9 cellular contexts compared by ENCODE assay signal in the genomic region with DNA sequence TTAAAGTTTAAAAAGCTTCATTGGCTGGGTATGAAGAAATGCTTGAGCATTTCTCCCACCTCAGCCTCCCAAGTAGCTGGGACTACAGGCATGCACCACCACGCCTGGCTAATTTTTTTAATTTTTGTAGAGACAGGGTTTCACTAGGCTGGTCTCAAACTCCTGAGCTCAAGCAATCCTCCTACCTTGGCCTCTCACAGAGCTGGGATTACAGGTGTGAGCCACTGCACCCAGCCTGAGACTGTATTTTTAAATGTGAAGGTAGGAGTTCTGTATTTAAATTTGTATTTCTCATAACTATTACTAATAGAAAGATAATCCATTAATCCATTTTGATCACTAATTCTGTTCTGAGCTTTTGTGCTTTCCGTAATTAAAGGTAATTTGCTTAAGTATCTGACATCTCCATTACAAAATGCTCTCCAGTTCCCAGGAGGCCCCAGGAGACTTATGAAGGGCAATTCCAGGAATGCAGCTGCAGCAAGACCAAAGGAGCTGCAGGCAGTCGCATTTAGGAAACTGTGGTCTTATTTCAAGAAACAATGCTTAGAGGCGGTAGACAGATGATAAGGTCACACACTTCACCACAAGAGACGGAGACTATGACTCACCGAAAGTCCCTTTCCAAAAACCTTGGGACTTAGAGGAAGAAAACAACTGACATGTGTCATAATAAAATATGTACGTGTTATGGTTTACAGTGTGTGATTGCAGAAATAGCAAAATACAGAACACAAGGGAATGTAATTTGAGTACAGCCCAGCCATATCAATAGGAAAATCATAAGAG. TPM values are rescaled to one million over a fixed set of nuclear protein-coding genes. Genes with fewer than 3 reads are reported as not detected.
DNase-seq lines count a peak whose midpoint lies in the region; ATAC-seq, FAIRE-seq and TF ChIP-seq lines count a peak whose summit lies in the region.
"Had no signal": no experiment of that assay in that cellular context is flagged by ENCODE, and none has a peak within 500 bp of the region (broad histone marks: within the 10 kb centered on the region; RNA-seq: fewer than 3 reads in every experiment).

No MANE protein-coding gene starts in this region.

- no peak overlapping the region for H3K4me3 ChIP-seq in K562
- no peak overlapping the region for H3K4me3 ChIP-seq in lung
- no peak overlapping the region for H3K4me3 ChIP-seq in subcutaneous abdominal adipose tissue (ENCODE audit: low read depth in 1 of 5, low read length in 5 of 5)

- peak; percentile 94 for FAIRE-seq in K562 (lab: Jason Lieb, UNC)

- no peaks in the 10 kb centered on the region for H3K9me1 ChIP-seq in K562 (ENCODE audit: control insufficient read depth, insufficient read depth, low read length)

- intact Hi-C loops in K562 (cut with micrococcal nuclease) (loop anchor here (1.0 kb wide), 1 partner anchor 34 kb away; a partner anchor contains a TSS), posterior vena cava (cut with DNase I) (no loop called here)

- in situ Hi-C loops in K562 (cut with MboI): loop anchor here (10.0 kb wide), 1 partner anchor 465 kb away; no protein-coding TSS in a partner anchor

- ATAC-seq in GM21390 (IDR thresholded peaks at IDR 0.05; ENCODE audit: unreplicated experiment): peak; percentile 83
- peak; percentile 85 to 96 (median 91) for ATAC-seq in T-cell (replicated peaks in 1 of 4)
- ATAC-seq in K562: peak; percentile 92
- ATAC-seq in lung (ENCODE audit: insufficient read depth, low FRiP score): peak; percentile 58

- no peaks in the 10 kb centered on the region for H4K20me1 ChIP-seq in K562 (replicated peaks; ENCODE audit: control insufficient read depth, insufficient read depth, low read length)

- no peak for TF ChIP-seq POLR2A in K562 (conservative IDR thresholded peaks at IDR 0.05)

- H3K27ac Mint-ChIP-seq in T-cell: peak overlapping the region; percentile 67 to 80

- TF ChIP-seq RAD21 in K562 (CRISPR knock-in tag; conservative IDR thresholded peaks at IDR 0.05 in 1 of 2, IDR thresholded peaks at IDR 0.05 in 1 of 2): peak; percentile 19 to 37; a peak in 2 of 4 replicates

- DNase-seq in D341Med (ENCODE audit: low spot score) (peak; percentile 62), HK-2 (ENCODE audit: unreplicated experiment) (peak; percentile 32), T-cell (peak in 32 of 34 experiments; percentile 7 to 68 (median 41)), K562 (ENCODE audit: extremely low read depth in 1 of 4, low spot score in 3 of 4) (peak; percentile 56 to 92 (median 70)), lung (ENCODE audit: low spot score) (no peak), posterior vena cava (ENCODE audit: low spot score) (no peak)

- H3K27me3 ChIP-seq in K562 (ENCODE audit: control insufficient read depth in 2 of 2, insufficient read depth in 2 of 2, low read length in 2 of 2): no peaks in the 10 kb centered on the region
- H3K27me3 ChIP-seq in lung (ENCODE audit: control insufficient read depth, insufficient read depth): no peaks in the 10 kb centered on the region
- H3K27me3 ChIP-seq in subcutaneous abdominal adipose tissue (ENCODE audit: control insufficient read depth in 5 of 5, insufficient read depth in 4 of 5, low read length in 5 of 5): no peaks in the 10 kb centered on the region

- H2AFZ ChIP-seq in K562 (ENCODE audit: low read depth, low read length): peak overlapping the region; percentile 18

- H3K4me1 ChIP-seq in K562 (replicated peaks in 1 of 2; ENCODE audit: control insufficient read depth in 2 of 2, insufficient read depth in 2 of 2, low read length in 2 of 2) (peaks cover 4 to 15% of the 10 kb centered on the region in 2 experiments), lung (ENCODE audit: control insufficient read depth in 2 of 2, insufficient read depth in 2 of 2, low read length in 2 of 2) (no peaks in the 10 kb centered on the region), subcutaneous abdominal adipose tissue (ENCODE audit: control insufficient read depth in 5 of 5, insufficient read depth in 5 of 5, low read length in 5 of 5) (peaks cover 2 to 12% (median 8%) of the 10 kb centered on the region in 5 donors)

- peak overlapping the region; percentile 45; the same call in 1 of the 3 replicates for H3K27ac ChIP-seq in K562 (ENCODE audit: extremely low read depth, low read depth, low read length)
- H3K27ac ChIP-seq in lung (ENCODE audit: low read depth in 1 of 2, low read length in 1 of 2): no peak overlapping the region
- H3K27ac ChIP-seq in subcutaneous abdominal adipose tissue (ENCODE audit: low read depth, low read length): peak overlapping the region; percentile 5
- H3K27ac ChIP-seq: VCaP had no signal

- no peaks in the 10 kb centered on the region for H3K27me3 Mint-ChIP-seq in T-cell

- 13% methylated on average over 7 of the region's 7 CpGs for WGBS in K562 (ENCODE audit: insufficient coverage, low coverage, missing lambda C conversion rate)
- 20 to 27% methylated on average over 7 of the region's 7 CpGs for WGBS in lung, 2 donors

- TF ChIP-seq EP300 in K562 (IDR thresholded peaks at IDR 0.05; ENCODE audit: low read length): peak; percentile 89

- CTCF ChIA-PET in T-cell (lab: Charles Lee): interaction anchor here (0.6 to 3.0 kb wide), 8 partner anchors 9 to 693 kb away, joined by 3 to 22 read pairs (median 3); no protein-coding TSS in a partner anchor
- CTCF ChIA-PET in K562 (lab: Yijun Ruan, JAX; ENCODE audit: low intra/inter-chr PET ratio): no interaction called here

- H3K36me3 Mint-ChIP-seq in T-cell: no peaks in the 10 kb centered on the region

- no TSS peak for BruUV-seq in K562 (replicated peaks; lab: Mats Ljungman, UMichigan)

- H3K9ac ChIP-seq in K562 (ENCODE audit: insufficient read depth in 1 of 2, low read depth in 2 of 2, low read length in 2 of 2): 0 out of 4 replicates have a peak overlapping the region, but pooled peaks of 1 of the 2 experiments have one; percentile 7
- no peak overlapping the region for H3K9ac ChIP-seq in subcutaneous abdominal adipose tissue (ENCODE audit: low read length in 5 of 5)

- H3K4me1 Mint-ChIP-seq in T-cell: peaks cover 16 to 58% (median 52%) of the 10 kb centered on the region in 3 donors

- no peaks in the 10 kb centered on the region for H3K79me2 ChIP-seq in K562 (ENCODE audit: control insufficient read depth, insufficient read depth, low read length)

- no peaks in the 10 kb centered on the region for H3K9me3 Mint-ChIP-seq in T-cell

- peak overlapping the region; percentile 1 to 54 (median 14) for H3K4me3 Mint-ChIP-seq in T-cell

- H3K9me3 ChIP-seq in K562 (replicated peaks; ENCODE audit: control insufficient read depth, insufficient read depth, low read depth, low read length) (no peaks in the 10 kb centered on the region), lung (ENCODE audit: control insufficient read depth in 2 of 2, insufficient read depth in 1 of 2, low read length in 1 of 2) (no peaks in the 10 kb centered on the region), subcutaneous abdominal adipose tissue (ENCODE audit: control insufficient read depth in 5 of 5, low read length in 5 of 5) (no peaks in the 10 kb centered on the region)

- H3K4me2 ChIP-seq in K562 (ENCODE audit: insufficient read depth, low read length): peak overlapping the region; percentile 43

- TF ChIP-seq CTCF in K562 (IDR thresholded peaks at IDR 0.05 in 2 of 3, conservative IDR thresholded peaks at IDR 0.05 in 1 of 3; ENCODE audit: insufficient read depth in 2 of 3, low read depth in 1 of 3, low read length in 3 of 3) (peak in 1 of 3 experiments; percentile 8; a peak in 1 of 6 replicates), lung (IDR thresholded peaks at IDR 0.05; ENCODE audit: control extremely low read depth, extremely low read depth) (no peak)

- POLR2A ChIA-PET in T-cell (lab: Charles Lee): interaction anchor here (0.6 to 0.7 kb wide), 2 partner anchors 30 to 544 kb away, joined by 3 read pairs; no protein-coding TSS in a partner anchor
- POLR2A ChIA-PET in K562 (lab: Yijun Ruan, JAX): interaction anchor here (0.6 to 1.2 kb wide), 2 partner anchors 9 to 748 kb away, joined by 3 to 4 read pairs; no protein-coding TSS in a partner anchor

- H3K36me3 ChIP-seq in K562 (ENCODE audit: control insufficient read depth, insufficient read depth, low read length): no peaks in the 10 kb centered on the region
- no peaks in the 10 kb centered on the region for H3K36me3 ChIP-seq in lung (ENCODE audit: control insufficient read depth in 2 of 2, insufficient read depth in 2 of 2, low read length in 2 of 2)
- no peaks in the 10 kb centered on the region for H3K36me3 ChIP-seq in subcutaneous abdominal adipose tissue (ENCODE audit: control insufficient read depth in 5 of 5, insufficient read depth in 5 of 5, low read length in 5 of 5)

RNA-seq across cellular contexts. Expression of a gene that starts 23.3 kb away (rescaled TPM):
- 10 to 100 TPM in 4 of 5 donors, 1 to 10 TPM in 1; 7.5 to 21.9 (median 15.6) TPM for total RNA-seq in T-cell
- total RNA-seq in K562 (2011; cell fraction: chromatin; rRNA removed; ENCODE audit: low replicate concordance): 15.3 and 52.6 TPM in 2 replicates
- 11.7 and 19.3 TPM in 2 replicates for total RNA-seq in K562 (2011; cell fraction: nucleolus; rRNA removed)
- 28.8 and 50.9 TPM in 2 replicates for total RNA-seq in K562 (2011; cell fraction: nucleoplasm; rRNA removed)
- 16.3 and 29.6 TPM in 2 replicates for total RNA-seq in K562 (2014; rRNA removed)
- total RNA-seq in K562 (2014; rRNA removed; fragmentation: Illumina TruSeq; extraction: Trizol): 28.5 and 30.1 TPM in 2 replicates
- total RNA-seq in K562 (2015; rRNA removed; fragmentation: Illumina TruSeq; extraction: Trizol): 28.1 and 29.5 TPM in 2 replicates
- total RNA-seq in K562 (2021): 15.2 and 17.9 TPM in 2 replicates
- polyA plus RNA-seq in K562 (2011; rRNA removed): 27.3 and 41.2 TPM in 2 replicates
- 5.7 and 11.3 TPM in 2 replicates for polyA plus RNA-seq in K562 (2011; cell fraction: cytosol; rRNA removed)
- polyA plus RNA-seq in K562 (2011; cell fraction: nucleus; rRNA removed): 23.0 and 30.6 TPM in 2 replicates
- 16.8 and 21.2 TPM in 2 replicates for polyA plus RNA-seq in K562 (2012)
- polyA plus RNA-seq in K562 (2014; fragmentation: Illumina TruSeq; extraction: Trizol): 23.4 and 27.4 TPM in 2 replicates
- 10 to 100 TPM; 60.6 to 63.4 TPM for polyA plus RNA-seq in K562 (2014; fragmentation: Nextera tagmentation; extraction: Ambion mirVana)
- polyA plus RNA-seq in K562 (2014; rRNA removed): 35.0 and 36.7 TPM in 2 replicates
- 37.4 and 49.6 TPM in 2 replicates for polyA minus RNA-seq in K562 (2011; rRNA and poly(A)+ RNA removed)
- 8.2 and 9.3 TPM in 2 replicates for polyA minus RNA-seq in K562 (2011; cell fraction: cytosol; rRNA and poly(A)+ RNA removed)
- 29.8 and 56.1 TPM in 2 replicates for polyA minus RNA-seq in K562 (2011; cell fraction: nucleus; rRNA and poly(A)+ RNA removed)
- 10 to 100 TPM; 15.4 to 31.7 TPM for total RNA-seq in lung
- polyA plus RNA-seq in lung: 10 to 100 TPM; 15.5 to 35.0 TPM
- total RNA-seq in posterior vena cava: 10 to 100 TPM; 16.0 to 18.0 TPM

RNA-seq across cellular contexts. Expression of a gene that starts 33.9 kb away (rescaled TPM):
- total RNA-seq in T-cell: 10 to 100 TPM; 24.4 to 49.8 (median 36.7) TPM
- total RNA-seq in K562 (2011; cell fraction: chromatin; rRNA removed; ENCODE audit: low replicate concordance): 8.4 and 9.2 TPM in 2 replicates
- total RNA-seq in K562 (2011; cell fraction: nucleolus; rRNA removed): 8.0 and 11.1 TPM in 2 replicates
- total RNA-seq in K562 (2011; cell fraction: nucleoplasm; rRNA removed): 10.6 and 21.0 TPM in 2 replicates
- 7.7 and 9.7 TPM in 2 replicates for total RNA-seq in K562 (2014; rRNA removed)
- 25.7 and 27.1 TPM in 2 replicates for total RNA-seq in K562 (2014; rRNA removed; fragmentation: Illumina TruSeq; extraction: Trizol)
- total RNA-seq in K562 (2015; rRNA removed; fragmentation: Illumina TruSeq; extraction: Trizol): 21.5 and 25.6 TPM in 2 replicates
- total RNA-seq in K562 (2021): 25.9 and 26.1 TPM in 2 replicates
- 21.8 and 27.7 TPM in 2 replicates for polyA plus RNA-seq in K562 (2011; rRNA removed)
- 6.7 and 9.2 TPM in 2 replicates for polyA plus RNA-seq in K562 (2011; cell fraction: cytosol; rRNA removed)
- polyA plus RNA-seq in K562 (2011; cell fraction: nucleus; rRNA removed): 5.5 and 6.9 TPM in 2 replicates
- 27.7 and 49.2 TPM in 2 replicates for polyA plus RNA-seq in K562 (2012)
- 23.8 and 28.0 TPM in 2 replicates for polyA plus RNA-seq in K562 (2014; fragmentation: Illumina TruSeq; extraction: Trizol)
- 1 to 10 TPM; 7.2 to 9.7 TPM for polyA plus RNA-seq in K562 (2014; fragmentation: Nextera tagmentation; extraction: Ambion mirVana)
- 25.9 and 27.8 TPM in 2 replicates for polyA plus RNA-seq in K562 (2014; rRNA removed)
- 44.3 and 45.6 TPM in 2 replicates for polyA minus RNA-seq in K562 (2011; rRNA and poly(A)+ RNA removed)
- polyA minus RNA-seq in K562 (2011; cell fraction: cytosol; rRNA and poly(A)+ RNA removed): 16.7 and 18.3 TPM in 2 replicates
- polyA minus RNA-seq in K562 (2011; cell fraction: nucleus; rRNA and poly(A)+ RNA removed): 10.5 and 14.3 TPM in 2 replicates
- 10 to 100 TPM; 31.2 to 41.0 TPM for total RNA-seq in lung
- 10 to 100 TPM; 29.5 to 29.9 TPM for polyA plus RNA-seq in lung
- 10 to 100 TPM; 22.1 to 23.7 TPM for total RNA-seq in posterior vena cava

Comparison
In these comparisons a context has a peak if more than half of its experiments do, and no peak if none do; other contexts are left out.
1. DNase-seq: peak in D341Med (single experiment), HK-2 (single experiment), T-cell (32 of 34) and K562 (4 of 4); none in lung (single experiment) and posterior vena cava (single experiment).
2. H3K27ac ChIP-seq: peak in K562 (single experiment) and subcutaneous abdominal adipose tissue (single experiment); none in lung (0 of 2).
3. Peak in every context shown above with its lines, with median percentiles within 50 percentile points of each other: ATAC-seq.